ENCODE assay signal across 8 cellular contexts in the genomic region with DNA sequence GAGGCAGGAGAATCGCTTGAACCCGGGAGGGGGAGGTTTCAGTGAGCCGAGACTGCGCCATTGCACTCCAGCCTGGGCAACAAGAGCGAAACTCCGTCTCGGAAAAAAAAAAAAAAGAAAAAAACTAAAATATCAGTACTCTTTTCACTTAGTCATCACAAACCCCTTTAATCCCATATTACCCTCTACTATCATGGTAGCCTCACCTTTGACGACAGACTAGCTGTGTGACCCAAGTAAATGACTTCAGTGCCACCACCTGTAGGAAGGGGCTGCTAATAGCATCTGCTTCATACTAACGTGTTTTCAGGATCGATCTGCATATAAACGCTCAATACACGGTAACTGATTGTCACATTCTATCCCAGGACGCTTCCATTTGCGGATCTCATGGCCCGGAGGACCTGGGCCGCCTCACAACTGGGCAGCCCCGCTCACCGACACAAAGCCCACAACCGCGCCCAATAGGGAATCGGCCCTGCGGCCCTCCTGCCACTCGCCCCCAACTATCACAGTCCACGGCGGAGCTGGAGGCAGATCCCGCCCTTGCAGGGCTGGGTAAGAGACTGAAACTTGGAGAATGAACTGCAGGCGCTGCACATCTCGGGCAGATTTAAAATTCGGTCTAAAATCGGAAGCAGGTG. TPM values are rescaled to one million over a fixed set of nuclear protein-coding genes. Genes with fewer than 3 reads are reported as not detected.
DNase-seq lines count a peak whose midpoint lies in the region; ATAC-seq, FAIRE-seq and TF ChIP-seq lines count a peak whose summit lies in the region.

No MANE protein-coding gene starts in this region.

- H3K27ac ChIP-seq in right cardiac atrium (ENCODE audit: low read length) (peak overlapping the region; percentile 68), sigmoid colon (peak overlapping the region; percentile 94 to 100 (median 99))

- ATAC-seq in GM18519 (IDR thresholded peaks at IDR 0.05; ENCODE audit: low FRiP score, unreplicated experiment): peak; percentile 12
- ATAC-seq in HG02973 (IDR thresholded peaks at IDR 0.05; ENCODE audit: unreplicated experiment): peak; percentile 13
- peak; percentile 27 to 66 for ATAC-seq in right cardiac atrium

- TF ChIP-seq EP300 in sigmoid colon (IDR thresholded peaks at IDR 0.05): no peak

- intact Hi-C loops in activated T-helper 1 cell treated with anti-CD3 and anti-CD28 coated beads, Interleukin-12 subunit alpha, Interleukin-12 subunit beta, Interleukin-2, Interleukin-4 antibody, amounts not matched to agents 30 ng/mL and 10 ng/mL and 1 ng/mL, durations not matched to agents 14 hours and 24 hours and 36 hours (cut with micrococcal nuclease): loop anchor here (1.0 to 5.0 kb wide), 3 partner anchors 47 to 161 kb away; a partner anchor contains a TSS
- intact Hi-C loops in right cardiac atrium (cut with DNase I) (loop anchor here in 1 of 4 donors (2.0 kb wide), 1 partner anchor 23 kb away; a partner anchor contains a TSS), sigmoid colon (cut with DNase I) (loop anchor here (1.0 to 5.0 kb wide), 6 partner anchors 18 to 261 kb away; a partner anchor contains a TSS)

- peaks cover 3% of the 10 kb centered on the region for H3K27me3 Mint-ChIP-seq in activated T-helper 1 cell treated with anti-CD3 and anti-CD28 coated beads, Interleukin-12 subunit alpha, Interleukin-12 subunit beta, Interleukin-2, Interleukin-4 antibody, amounts not matched to agents 30 ng/mL and 10 ng/mL and 1 ng/mL, durations not matched to agents 14 hours and 24 hours and 36 hours (ENCODE audit: insufficient read depth)

- peaks cover 35% of the 10 kb centered on the region for H3K36me3 Mint-ChIP-seq in activated T-helper 1 cell treated with anti-CD3 and anti-CD28 coated beads, Interleukin-12 subunit alpha, Interleukin-12 subunit beta, Interleukin-2, Interleukin-4 antibody, amounts not matched to agents 30 ng/mL and 10 ng/mL and 1 ng/mL, durations not matched to agents 14 hours and 24 hours and 36 hours (ENCODE audit: low read depth)

- TF ChIP-seq POLR2A in sigmoid colon (IDR thresholded peaks at IDR 0.05): no peak

- H3K9me3 ChIP-seq in right cardiac atrium (ENCODE audit: control insufficient read depth, low read length) (peaks cover 2% of the 10 kb centered on the region), sigmoid colon (peaks cover 0 to 6% (median 0%) of the 10 kb centered on the region in 4 donors)

- H3K4me1 ChIP-seq in right cardiac atrium (ENCODE audit: control insufficient read depth, insufficient read depth, low read length) (no peaks in the 10 kb centered on the region), sigmoid colon (peaks cover 0 to 37% (median 29%) of the 10 kb centered on the region in 4 donors)

- no peak for FAIRE-seq in D721Med (lab: Jason Lieb, UNC)

- peak overlapping the region; percentile 92 for H3K4me3 ChIP-seq in AG04449 (ENCODE audit: low read depth, low read length)
- H3K4me3 ChIP-seq in right cardiac atrium (ENCODE audit: low read length): peak overlapping the region; percentile 92
- H3K4me3 ChIP-seq in sigmoid colon: peak overlapping the region; percentile 68 to 99 (median 96)

- DNase-seq in AG04449 (ENCODE audit: low read depth, low spot score) (no peak), NCI-H2171 treated with DMSO at 0.1 percent for 48 hours (lab: John Stamatoyannopoulos, UW) (peak; percentile 89), right cardiac atrium (peak in 1 of 3 donors; percentile 26), sigmoid colon (no peak), D721Med (ENCODE audit: insufficient read length, low spot score) (no peak)
- DNase-seq in activated T-helper 1 cell treated with anti-CD3 and anti-CD28 coated beads, Interleukin-12 subunit alpha, Interleukin-12 subunit beta, Interleukin-2, Interleukin-4 antibody, amounts not matched to agents 30 ng/mL and 10 ng/mL and 1 ng/mL, durations not matched to agents 14 hours and 24 hours and 36 hours (ENCODE audit: low spot score): no peak

- H3K4me3 Mint-ChIP-seq in activated T-helper 1 cell treated with anti-CD3 and anti-CD28 coated beads, Interleukin-12 subunit alpha, Interleukin-12 subunit beta, Interleukin-2, Interleukin-4 antibody, amounts not matched to agents 30 ng/mL and 10 ng/mL and 1 ng/mL, durations not matched to agents 14 hours and 24 hours and 36 hours: peak overlapping the region; percentile 94

- 15% methylated on average over 30 of the region's 30 CpGs for WGBS in right cardiac atrium
- WGBS in sigmoid colon, 2 donors: 11 to 16% methylated on average over 30 of the region's 30 CpGs

- peaks cover 23% of the 10 kb centered on the region for H3K4me1 Mint-ChIP-seq in activated T-helper 1 cell treated with anti-CD3 and anti-CD28 coated beads, Interleukin-12 subunit alpha, Interleukin-12 subunit beta, Interleukin-2, Interleukin-4 antibody, amounts not matched to agents 30 ng/mL and 10 ng/mL and 1 ng/mL, durations not matched to agents 14 hours and 24 hours and 36 hours (ENCODE audit: low read depth)

- peak overlapping the region; percentile 97 for H3K27ac Mint-ChIP-seq in activated T-helper 1 cell treated with anti-CD3 and anti-CD28 coated beads, Interleukin-12 subunit alpha, Interleukin-12 subunit beta, Interleukin-2, Interleukin-4 antibody, amounts not matched to agents 30 ng/mL and 10 ng/mL and 1 ng/mL, durations not matched to agents 14 hours and 24 hours and 36 hours

- H3K9me3 Mint-ChIP-seq in activated T-helper 1 cell treated with anti-CD3 and anti-CD28 coated beads, Interleukin-12 subunit alpha, Interleukin-12 subunit beta, Interleukin-2, Interleukin-4 antibody, amounts not matched to agents 30 ng/mL and 10 ng/mL and 1 ng/mL, durations not matched to agents 14 hours and 24 hours and 36 hours: peaks cover 28% of the 10 kb centered on the region

- TF ChIP-seq CTCF in AG04449 (IDR thresholded peaks at IDR 0.05; ENCODE audit: insufficient read depth, low read length, missing control alignments): no peak
- TF ChIP-seq CTCF in sigmoid colon (IDR thresholded peaks at IDR 0.05): no peak
- TF ChIP-seq CTCF in D721Med (IDR thresholded peaks at IDR 0.05; ENCODE audit: insufficient read depth, missing control alignments): no peak

- H3K27me3 ChIP-seq in right cardiac atrium (ENCODE audit: control insufficient read depth, insufficient read depth): no peaks in the 10 kb centered on the region
- H3K27me3 ChIP-seq in sigmoid colon: no peaks in the 10 kb centered on the region

- CTCF ChIA-PET in AG04449 (lab: Yijun Ruan, JAX): interaction anchor here (1.1 to 3.0 kb wide), 2 partner anchors 12 to 15 kb away, joined by 4 to 24 read pairs; no protein-coding TSS in a partner anchor

- POLR2A ChIA-PET in AG04449 (lab: Yijun Ruan, JAX): interaction anchor here (0.7 to 1.9 kb wide), 10 partner anchors 9 to 305 kb away, joined by 3 to 11 read pairs (median 4); a partner anchor contains a TSS

- H3K36me3 ChIP-seq in sigmoid colon: peaks cover 0 to 18% (median 12%) of the 10 kb centered on the region in 4 donors

RNA-seq across cellular contexts. Expression of a gene that starts 1.1 kb away (rescaled TPM):
- 25.5 and 27.8 TPM in 2 replicates for total RNA-seq in activated T-helper 1 cell treated with anti-CD3 and anti-CD28 coated beads, Interleukin-12 subunit alpha, Interleukin-12 subunit beta, Interleukin-2, Interleukin-4 antibody, amounts not matched to agents 30 ng/mL and 10 ng/mL and 1 ng/mL, durations not matched to agents 14 hours and 24 hours and 36 hours
- total RNA-seq in right cardiac atrium (10 to 100 TPM; 10.5 to 17.8 (median 12.0) TPM), sigmoid colon (10 to 100 TPM; 27.5 to 51.3 (median 33.4) TPM)
- polyA plus RNA-seq in right cardiac atrium (8.3 TPM), sigmoid colon (10 to 100 TPM in 2 of 3 donors, 1 to 10 TPM in 1; 9.7 to 17.2 (median 15.0) TPM)

RNA-seq across cellular contexts. Expression of a gene that starts 23.0 kb away (rescaled TPM):
- 2.0 and 3.1 TPM in 2 replicates for total RNA-seq in activated T-helper 1 cell treated with anti-CD3 and anti-CD28 coated beads, Interleukin-12 subunit alpha, Interleukin-12 subunit beta, Interleukin-2, Interleukin-4 antibody, amounts not matched to agents 30 ng/mL and 10 ng/mL and 1 ng/mL, durations not matched to agents 14 hours and 24 hours and 36 hours
- total RNA-seq in right cardiac atrium (1 to 10 TPM; 5.1 to 8.7 (median 6.4) TPM), sigmoid colon (10 to 100 TPM in 1 of 4 donors, 1 to 10 TPM in 3; 3.5 to 12.8 (median 6.3) TPM)
- polyA plus RNA-seq in right cardiac atrium (3.5 TPM), sigmoid colon (1 to 10 TPM; 1.2 to 4.2 (median 2.8) TPM)

RNA-seq across cellular contexts. Expression of a gene that starts 23.1 kb away (rescaled TPM):
- 26.5 and 27.6 TPM in 2 replicates for total RNA-seq in activated T-helper 1 cell treated with anti-CD3 and anti-CD28 coated beads, Interleukin-12 subunit alpha, Interleukin-12 subunit beta, Interleukin-2, Interleukin-4 antibody, amounts not matched to agents 30 ng/mL and 10 ng/mL and 1 ng/mL, durations not matched to agents 14 hours and 24 hours and 36 hours
- total RNA-seq in right cardiac atrium (10 to 100 TPM; 19.8 to 23.0 (median 21.5) TPM), sigmoid colon (10 to 100 TPM; 26.6 to 32.8 (median 27.7) TPM)
- polyA plus RNA-seq in right cardiac atrium (16.0 TPM), sigmoid colon (10 to 100 TPM in 1 of 3 donors, 1 to 10 TPM in 2; 6.7 to 17.0 (median 9.6) TPM)

RNA-seq across cellular contexts. Expression of a gene that starts 25.8 kb away (rescaled TPM):
- not detected in 2 replicates for total RNA-seq in activated T-helper 1 cell treated with anti-CD3 and anti-CD28 coated beads, Interleukin-12 subunit alpha, Interleukin-12 subunit beta, Interleukin-2, Interleukin-4 antibody, amounts not matched to agents 30 ng/mL and 10 ng/mL and 1 ng/mL, durations not matched to agents 14 hours and 24 hours and 36 hours
- 1 to 10 TPM in 3 of 4 donors, under 1 TPM in 1; 0.91 to 1.6 (median 1.6) TPM for total RNA-seq in right cardiac atrium
- polyA plus RNA-seq in right cardiac atrium: 0.32 TPM
- 1 to 10 TPM; 1.2 to 2.9 (median 2.1) TPM for total RNA-seq in sigmoid colon
- under 1 TPM; 0.60 to 0.92 (median 0.85) TPM for polyA plus RNA-seq in sigmoid colon

RNA-seq across cellular contexts. Expression of a gene that starts 47.3 kb away (rescaled TPM):
- 13.6 and 15.8 TPM in 2 replicates for total RNA-seq in activated T-helper 1 cell treated with anti-CD3 and anti-CD28 coated beads, Interleukin-12 subunit alpha, Interleukin-12 subunit beta, Interleukin-2, Interleukin-4 antibody, amounts not matched to agents 30 ng/mL and 10 ng/mL and 1 ng/mL, durations not matched to agents 14 hours and 24 hours and 36 hours
- total RNA-seq in right cardiac atrium (1 to 10 TPM; 4.9 to 7.9 (median 6.1) TPM), sigmoid colon (1 to 10 TPM; 5.5 to 6.8 (median 6.2) TPM)
- polyA plus RNA-seq in right cardiac atrium (2.9 TPM), sigmoid colon (1 to 10 TPM; 2.8 to 4.9 (median 3.0) TPM)
